ENCODE assay signal across 1 cellular context in the genomic region with DNA sequence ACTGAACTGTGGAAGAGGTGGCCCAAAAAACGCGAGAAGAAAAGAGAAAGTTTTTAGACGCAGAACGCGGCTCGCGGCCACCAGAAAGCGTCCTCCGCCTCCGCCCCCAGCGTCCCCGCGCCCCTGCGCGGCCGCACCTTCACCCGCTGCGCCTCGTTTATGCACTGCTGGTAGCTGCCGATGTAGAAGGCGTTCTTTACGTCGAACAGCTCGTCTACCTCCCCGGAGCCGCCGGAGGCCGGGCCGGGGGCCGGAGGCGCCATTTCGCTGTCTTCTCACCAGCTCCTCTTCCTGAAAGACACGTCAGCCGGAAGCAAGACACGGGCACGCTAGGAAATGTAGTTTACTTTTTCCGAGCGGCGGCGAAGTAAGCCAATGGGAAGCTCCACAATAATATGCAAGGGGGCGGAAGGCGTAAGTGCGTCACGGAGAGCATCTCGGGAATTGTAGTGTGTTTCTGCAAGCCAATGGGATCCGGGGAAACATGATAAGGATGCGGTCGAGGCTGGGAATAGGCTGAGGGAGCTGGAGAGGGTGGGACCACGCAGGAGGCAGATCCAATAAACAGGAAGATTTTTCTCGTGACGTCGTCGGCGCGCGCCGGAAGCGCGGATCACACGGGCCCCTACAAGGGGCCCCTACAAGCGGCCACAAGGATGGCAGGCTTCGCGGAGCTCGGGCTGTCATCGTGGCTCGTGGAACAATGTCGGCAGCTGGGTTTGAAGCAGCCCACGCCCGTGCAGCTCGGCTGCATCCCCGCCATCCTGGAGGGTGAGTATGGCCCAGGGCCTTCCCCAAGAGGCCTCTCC.
TF ChIP-seq lines count a peak whose summit lies in the region.

Gene COPE (minus strand): TSS at position 302 of the 809 bp plus-strand sequence. CDS start 39 bp downstream, at position 263.
Gene DDX49 (plus strand): TSS at position 630 of the 809 bp plus-strand sequence. CDS start 27 bp downstream, at position 657.

TF ChIP-seq in HepG2, 621 proteins besides CTCF, POLR2A, EP300 and RAD21 (continues in another document):
- TF ChIP-seq, protein P1, sequence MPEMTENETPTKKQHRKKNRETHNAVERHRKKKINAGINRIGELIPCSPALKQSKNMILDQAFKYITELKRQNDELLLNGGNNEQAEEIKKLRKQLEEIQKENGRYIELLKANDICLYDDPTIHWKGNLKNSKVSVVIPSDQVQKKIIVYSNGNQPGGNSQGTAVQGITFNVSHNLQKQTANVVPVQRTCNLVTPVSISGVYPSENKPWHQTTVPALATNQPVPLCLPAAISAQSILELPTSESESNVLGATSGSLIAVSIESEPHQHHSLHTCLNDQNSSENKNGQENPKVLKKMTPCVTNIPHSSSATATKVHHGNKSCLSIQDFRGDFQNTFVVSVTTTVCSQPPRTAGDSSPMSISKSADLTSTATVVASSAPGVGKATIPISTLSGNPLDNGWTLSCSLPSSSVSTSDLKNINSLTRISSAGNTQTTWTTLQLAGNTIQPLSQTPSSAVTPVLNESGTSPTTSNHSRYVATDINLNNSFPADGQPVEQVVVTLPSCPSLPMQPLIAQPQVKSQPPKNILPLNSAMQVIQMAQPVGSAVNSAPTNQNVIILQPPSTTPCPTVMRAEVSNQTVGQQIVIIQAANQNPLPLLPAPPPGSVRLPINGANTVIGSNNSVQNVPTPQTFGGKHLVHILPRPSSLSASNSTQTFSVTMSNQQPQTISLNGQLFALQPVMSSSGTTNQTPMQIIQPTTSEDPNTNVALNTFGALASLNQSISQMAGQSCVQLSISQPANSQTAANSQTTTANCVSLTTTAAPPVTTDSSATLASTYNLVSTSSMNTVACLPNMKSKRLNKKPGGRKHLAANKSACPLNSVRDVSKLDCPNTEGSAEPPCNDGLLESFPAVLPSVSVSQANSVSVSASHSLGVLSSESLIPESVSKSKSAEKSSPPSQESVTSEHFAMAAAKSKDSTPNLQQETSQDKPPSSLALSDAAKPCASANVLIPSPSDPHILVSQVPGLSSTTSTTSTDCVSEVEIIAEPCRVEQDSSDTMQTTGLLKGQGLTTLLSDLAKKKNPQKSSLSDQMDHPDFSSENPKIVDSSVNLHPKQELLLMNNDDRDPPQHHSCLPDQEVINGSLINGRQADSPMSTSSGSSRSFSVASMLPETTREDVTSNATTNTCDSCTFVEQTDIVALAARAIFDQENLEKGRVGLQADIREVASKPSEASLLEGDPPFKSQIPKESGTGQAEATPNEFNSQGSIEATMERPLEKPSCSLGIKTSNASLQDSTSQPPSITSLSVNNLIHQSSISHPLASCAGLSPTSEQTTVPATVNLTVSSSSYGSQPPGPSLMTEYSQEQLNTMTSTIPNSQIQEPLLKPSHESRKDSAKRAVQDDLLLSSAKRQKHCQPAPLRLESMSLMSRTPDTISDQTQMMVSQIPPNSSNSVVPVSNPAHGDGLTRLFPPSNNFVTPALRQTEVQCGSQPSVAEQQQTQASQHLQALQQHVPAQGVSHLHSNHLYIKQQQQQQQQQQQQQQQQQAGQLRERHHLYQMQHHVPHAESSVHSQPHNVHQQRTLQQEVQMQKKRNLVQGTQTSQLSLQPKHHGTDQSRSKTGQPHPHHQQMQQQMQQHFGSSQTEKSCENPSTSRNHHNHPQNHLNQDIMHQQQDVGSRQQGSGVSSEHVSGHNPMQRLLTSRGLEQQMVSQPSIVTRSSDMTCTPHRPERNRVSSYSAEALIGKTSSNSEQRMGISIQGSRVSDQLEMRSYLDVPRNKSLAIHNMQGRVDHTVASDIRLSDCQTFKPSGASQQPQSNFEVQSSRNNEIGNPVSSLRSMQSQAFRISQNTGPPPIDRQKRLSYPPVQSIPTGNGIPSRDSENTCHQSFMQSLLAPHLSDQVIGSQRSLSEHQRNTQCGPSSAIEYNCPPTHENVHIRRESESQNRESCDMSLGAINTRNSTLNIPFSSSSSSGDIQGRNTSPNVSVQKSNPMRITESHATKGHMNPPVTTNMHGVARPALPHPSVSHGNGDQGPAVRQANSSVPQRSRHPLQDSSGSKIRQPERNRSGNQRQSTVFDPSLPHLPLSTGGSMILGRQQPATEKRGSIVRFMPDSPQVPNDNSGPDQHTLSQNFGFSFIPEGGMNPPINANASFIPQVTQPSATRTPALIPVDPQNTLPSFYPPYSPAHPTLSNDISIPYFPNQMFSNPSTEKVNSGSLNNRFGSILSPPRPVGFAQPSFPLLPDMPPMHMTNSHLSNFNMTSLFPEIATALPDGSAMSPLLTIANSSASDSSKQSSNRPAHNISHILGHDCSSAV (CRISPR knock-in tag; IDR thresholded peaks at IDR 0.05; ENCODE audit: borderline replicate concordance) = no peak
- 0 out of 2 replicates have a peak, but pooled peaks have one; percentile 26 for TF ChIP-seq ZNF740 (CRISPR knock-in tag; IDR thresholded peaks at IDR 0.05)
- TF ChIP-seq ZNF256 (CRISPR knock-in tag; conservative IDR thresholded peaks at IDR 0.05) = no peak
- TF ChIP-seq TOE1 (CRISPR knock-in tag; IDR thresholded peaks at IDR 0.05) = no peak
- TF ChIP-seq CBX5 (CRISPR knock-in tag; IDR thresholded peaks at IDR 0.05; ENCODE audit: borderline replicate concordance) = no peak; the same call in 1 of the 2 replicates
- TF ChIP-seq ZBTB2 (CRISPR knock-in tag; IDR thresholded peaks at IDR 0.05; ENCODE audit: low read depth) = no peak
- peak; percentile 54; the same call in 1 of the 2 replicates for TF ChIP-seq ZNF777 (CRISPR knock-in tag; IDR thresholded peaks at IDR 0.05)
- TF ChIP-seq ZNF296 (CRISPR knock-in tag; conservative IDR thresholded peaks at IDR 0.05) = no peak
- TF ChIP-seq ZNF879 (CRISPR knock-in tag; IDR thresholded peaks at IDR 0.05) = 0 out of 2 replicates have a peak, but pooled peaks have one; percentile 66
- no peak for TF ChIP-seq ZNF720 (CRISPR knock-in tag; IDR thresholded peaks at IDR 0.05)
- peak; percentile 92 for TF ChIP-seq DMAP1 (CRISPR knock-in tag; IDR thresholded peaks at IDR 0.05)
- TF ChIP-seq ZSCAN25 (CRISPR knock-in tag; IDR thresholded peaks at IDR 0.05) = peak; percentile 9; the same call in 1 of the 2 replicates
- TF ChIP-seq TBX3 (IDR thresholded peaks at IDR 0.05; ENCODE audit: borderline replicate concordance) = no peak; the same call in 1 of the 2 replicates
- TF ChIP-seq REXO4 (CRISPR knock-in tag; IDR thresholded peaks at IDR 0.05; ENCODE audit: borderline replicate concordance) = no peak
- no peak for TF ChIP-seq NR1H2 (CRISPR knock-in tag; IDR thresholded peaks at IDR 0.05; ENCODE audit: borderline replicate concordance, low read depth)
- TF ChIP-seq, protein P2, sequence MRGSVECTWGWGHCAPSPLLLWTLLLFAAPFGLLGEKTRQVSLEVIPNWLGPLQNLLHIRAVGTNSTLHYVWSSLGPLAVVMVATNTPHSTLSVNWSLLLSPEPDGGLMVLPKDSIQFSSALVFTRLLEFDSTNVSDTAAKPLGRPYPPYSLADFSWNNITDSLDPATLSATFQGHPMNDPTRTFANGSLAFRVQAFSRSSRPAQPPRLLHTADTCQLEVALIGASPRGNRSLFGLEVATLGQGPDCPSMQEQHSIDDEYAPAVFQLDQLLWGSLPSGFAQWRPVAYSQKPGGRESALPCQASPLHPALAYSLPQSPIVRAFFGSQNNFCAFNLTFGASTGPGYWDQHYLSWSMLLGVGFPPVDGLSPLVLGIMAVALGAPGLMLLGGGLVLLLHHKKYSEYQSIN (CRISPR knock-in tag; IDR thresholded peaks at IDR 0.05; ENCODE audit: borderline replicate concordance) = no peak
- peak; percentile 82 for TF ChIP-seq NR2C2 (CRISPR knock-in tag; IDR thresholded peaks at IDR 0.05; ENCODE audit: borderline replicate concordance)
- TF ChIP-seq, protein P3, sequence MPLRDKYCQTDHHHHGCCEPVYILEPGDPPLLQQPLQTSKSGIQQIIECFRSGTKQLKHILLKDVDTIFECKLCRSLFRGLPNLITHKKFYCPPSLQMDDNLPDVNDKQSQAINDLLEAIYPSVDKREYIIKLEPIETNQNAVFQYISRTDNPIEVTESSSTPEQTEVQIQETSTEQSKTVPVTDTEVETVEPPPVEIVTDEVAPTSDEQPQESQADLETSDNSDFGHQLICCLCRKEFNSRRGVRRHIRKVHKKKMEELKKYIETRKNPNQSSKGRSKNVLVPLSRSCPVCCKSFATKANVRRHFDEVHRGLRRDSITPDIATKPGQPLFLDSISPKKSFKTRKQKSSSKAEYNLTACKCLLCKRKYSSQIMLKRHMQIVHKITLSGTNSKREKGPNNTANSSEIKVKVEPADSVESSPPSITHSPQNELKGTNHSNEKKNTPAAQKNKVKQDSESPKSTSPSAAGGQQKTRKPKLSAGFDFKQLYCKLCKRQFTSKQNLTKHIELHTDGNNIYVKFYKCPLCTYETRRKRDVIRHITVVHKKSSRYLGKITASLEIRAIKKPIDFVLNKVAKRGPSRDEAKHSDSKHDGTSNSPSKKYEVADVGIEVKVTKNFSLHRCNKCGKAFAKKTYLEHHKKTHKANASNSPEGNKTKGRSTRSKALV (CRISPR knock-in tag; IDR thresholded peaks at IDR 0.05) = peak; percentile 73; the same call in 1 of the 2 replicates
- no peak for TF ChIP-seq SKIL (CRISPR knock-in tag; IDR thresholded peaks at IDR 0.05; ENCODE audit: borderline replicate concordance)
- peak; percentile 77; the same call in 1 of the 2 replicates for TF ChIP-seq ZNF280D (CRISPR knock-in tag; IDR thresholded peaks at IDR 0.05)
- peak; percentile 34; the same call in 1 of the 2 replicates for TF ChIP-seq ZBTB1 (CRISPR knock-in tag; IDR thresholded peaks at IDR 0.05; ENCODE audit: borderline replicate concordance)
- TF ChIP-seq ZC3H4 (CRISPR knock-in tag; IDR thresholded peaks at IDR 0.05; ENCODE audit: borderline replicate concordance) = no peak
- peak; percentile 23; the same call in 1 of the 2 replicates for TF ChIP-seq MIXL1 (CRISPR knock-in tag; IDR thresholded peaks at IDR 0.05)
- peak; percentile 83; the same call in 1 of the 2 replicates for TF ChIP-seq ZMAT3 (CRISPR knock-in tag; conservative IDR thresholded peaks at IDR 0.05)
- TF ChIP-seq ZNF678 (CRISPR knock-in tag; IDR thresholded peaks at IDR 0.05) = no peak
- TF ChIP-seq, protein P4, sequence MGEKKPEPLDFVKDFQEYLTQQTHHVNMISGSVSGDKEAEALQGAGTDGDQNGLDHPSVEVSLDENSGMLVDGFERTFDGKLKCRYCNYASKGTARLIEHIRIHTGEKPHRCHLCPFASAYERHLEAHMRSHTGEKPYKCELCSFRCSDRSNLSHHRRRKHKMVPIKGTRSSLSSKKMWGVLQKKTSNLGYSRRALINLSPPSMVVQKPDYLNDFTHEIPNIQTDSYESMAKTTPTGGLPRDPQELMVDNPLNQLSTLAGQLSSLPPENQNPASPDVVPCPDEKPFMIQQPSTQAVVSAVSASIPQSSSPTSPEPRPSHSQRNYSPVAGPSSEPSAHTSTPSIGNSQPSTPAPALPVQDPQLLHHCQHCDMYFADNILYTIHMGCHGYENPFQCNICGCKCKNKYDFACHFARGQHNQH (CRISPR knock-in tag; IDR thresholded peaks at IDR 0.05) = no peak; the same call in 1 of the 2 replicates
- TF ChIP-seq, protein P5, sequence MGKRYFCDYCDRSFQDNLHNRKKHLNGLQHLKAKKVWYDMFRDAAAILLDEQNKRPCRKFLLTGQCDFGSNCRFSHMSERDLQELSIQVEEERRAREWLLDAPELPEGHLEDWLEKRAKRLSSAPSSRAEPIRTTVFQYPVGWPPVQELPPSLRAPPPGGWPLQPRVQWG (CRISPR knock-in tag; IDR thresholded peaks at IDR 0.05; ENCODE audit: borderline replicate concordance, low read depth) = no peak
- TF ChIP-seq ZNF773 (CRISPR knock-in tag; IDR thresholded peaks at IDR 0.05; ENCODE audit: borderline replicate concordance) = no peak
- no peak for TF ChIP-seq ZNF253 (CRISPR knock-in tag; IDR thresholded peaks at IDR 0.05; ENCODE audit: borderline replicate concordance)
- no peak for TF ChIP-seq ATM (IDR thresholded peaks at IDR 0.05; ENCODE audit: borderline replicate concordance)
- no peak for TF ChIP-seq ZNF282 (IDR thresholded peaks at IDR 0.05; ENCODE audit: partially characterized antibody)
- TF ChIP-seq NCOR1 (IDR thresholded peaks at IDR 0.05; ENCODE audit: borderline replicate concordance, low read length) = no peak; the same call in 1 of the 2 replicates
- TF ChIP-seq ZBTB7A (CRISPR knock-in tag; IDR thresholded peaks at IDR 0.05) = no peak
